In genomic region chr1:202484032-202484431, GRCh38 we compare ENCODE assay signal across 8 cellular contexts.
A peak's percentile ranks its signal among the peaks of the same experiment; 100 is the strongest.
DNase-seq lines count a peak whose midpoint lies in the region; ATAC-seq and TF ChIP-seq lines count a peak whose summit lies in the region.
"Not testable (repeated sequence)": the region's sequence is repeated elsewhere in the genome, so short reads cannot be mapped to it uniquely, and the experiment has no call there.

No MANE protein-coding gene starts in this region.

- H3K27me3 Mint-ChIP-seq in CD4-positive, alpha-beta memory T cell = not testable (repeated sequence)
- H3K27me3 Mint-ChIP-seq in activated CD4-positive, alpha-beta T cell treated with anti-CD3 and anti-CD28 coated beads, Interleukin-2, amount 10 ng/mL, durations not matched to agents 7 days and 5 days = peaks cover 13% of the 10 kb centered on the region
- peaks cover 35% of the 10 kb centered on the region for H3K27me3 Mint-ChIP-seq in stimulated activated memory B cell treated with anti-CD40 and anti-IgM and Interleukin-4, amounts not matched to agents 10 μg/mL and 1 μg/mL and 100 μg/mL, for 72 hours

- CTCF ChIA-PET in CD4-positive, alpha-beta memory T cell (lab: Charles Lee; ENCODE audit: partially characterized antibody) = interaction anchor here (1.5 kb wide), 1 partner anchor 236 kb away, joined by 4 read pairs; no protein-coding TSS in a partner anchor
- CTCF ChIA-PET in activated CD4-positive, alpha-beta T cell treated with anti-CD3 and anti-CD28 coated beads, Interleukin-2, amount 10 ng/mL, durations not matched to agents 7 days and 5 days (lab: Charles Lee) = not testable (repeated sequence)

- intact Hi-C loops in CD4-positive, alpha-beta memory T cell (cut with micrococcal nuclease); left ventricle myocardium inferior (cut with micrococcal nuclease): not testable (repeated sequence)

- H3K9ac ChIP-seq in HUES6 (ENCODE audit: low read length) = not testable (repeated sequence)

- peak overlapping the region in 6 of 8 donors; percentile 17 to 77 (median 63) for H3K4me3 Mint-ChIP-seq in CD4-positive, alpha-beta memory T cell
- peak overlapping the region; percentile 29 for H3K4me3 Mint-ChIP-seq in activated CD4-positive, alpha-beta T cell treated with anti-CD3 and anti-CD28 coated beads, Interleukin-2, amount 10 ng/mL, durations not matched to agents 7 days and 5 days
- peak overlapping the region; percentile 47 for H3K4me3 Mint-ChIP-seq in stimulated activated memory B cell treated with anti-CD40 and anti-IgM and Interleukin-4, amounts not matched to agents 10 μg/mL and 1 μg/mL and 100 μg/mL, for 72 hours

- POLR2A ChIA-PET in CD4-positive, alpha-beta memory T cell (lab: Charles Lee; ENCODE audit: partially characterized antibody); activated CD4-positive, alpha-beta T cell treated with anti-CD3 and anti-CD28 coated beads, Interleukin-2, amount 10 ng/mL, durations not matched to agents 7 days and 5 days (lab: Charles Lee): not testable (repeated sequence)

- peak; percentile 61 for ATAC-seq in GM19372 (IDR thresholded peaks at IDR 0.05; ENCODE audit: low read depth, unreplicated experiment)
- ATAC-seq in stimulated activated memory B cell treated with anti-CD40 and anti-IgM and Interleukin-4, amounts not matched to agents 10 μg/mL and 1 μg/mL and 100 μg/mL, for 72 hours = peak; percentile 74

- peak overlapping the region in 2 of 7 donors; percentile 6 to 33 for H3K27ac Mint-ChIP-seq in CD4-positive, alpha-beta memory T cell
- peak overlapping the region; percentile 38 for H3K27ac Mint-ChIP-seq in activated CD4-positive, alpha-beta T cell treated with anti-CD3 and anti-CD28 coated beads, Interleukin-2, amount 10 ng/mL, durations not matched to agents 7 days and 5 days
- H3K27ac Mint-ChIP-seq in stimulated activated memory B cell treated with anti-CD40 and anti-IgM and Interleukin-4, amounts not matched to agents 10 μg/mL and 1 μg/mL and 100 μg/mL, for 72 hours = not testable (repeated sequence)

- H3K4me1 ChIP-seq in CD4-positive, alpha-beta memory T cell (ENCODE audit: insufficient read depth, low read length) = peaks cover 24% of the 10 kb centered on the region
- H3K4me1 ChIP-seq in HUES6 (ENCODE audit: control insufficient read depth, insufficient read depth, low read length) = peaks cover 17% of the 10 kb centered on the region; the same call in 1 of the 2 replicates
- H3K4me1 ChIP-seq in left ventricle myocardium inferior = peaks cover 82% of the 10 kb centered on the region

- not testable (repeated sequence) for H3K27ac ChIP-seq in CD4-positive, alpha-beta memory T cell (ENCODE audit: low read depth, low read length)
- H3K27ac ChIP-seq in HUES6 (ENCODE audit: low read depth, low read length) = 0 out of 2 replicates have a peak overlapping the region, but pooled peaks have one; percentile 52
- peak overlapping the region; percentile 23 for H3K27ac ChIP-seq in left ventricle myocardium inferior (replicated peaks)

- H3K36me3 Mint-ChIP-seq in CD4-positive, alpha-beta memory T cell = peaks cover 14 to 36% of the 10 kb centered on the region in 2 donors
- H3K36me3 Mint-ChIP-seq in activated CD4-positive, alpha-beta T cell treated with anti-CD3 and anti-CD28 coated beads, Interleukin-2, amount 10 ng/mL, durations not matched to agents 7 days and 5 days (ENCODE audit: low read depth) = peaks cover 29% of the 10 kb centered on the region
- H3K36me3 Mint-ChIP-seq in stimulated activated memory B cell treated with anti-CD40 and anti-IgM and Interleukin-4, amounts not matched to agents 10 μg/mL and 1 μg/mL and 100 μg/mL, for 72 hours = peaks cover 20% of the 10 kb centered on the region

- not testable (repeated sequence) for TF ChIP-seq CTCF in left ventricle myocardium inferior (IDR thresholded peaks at IDR 0.05; ENCODE audit: borderline replicate concordance)

- DNase-seq in CD4-positive, alpha-beta memory T cell; activated CD4-positive, alpha-beta T cell treated with anti-CD3 and anti-CD28 coated beads, Interleukin-2, amount 10 ng/mL, durations not matched to agents 7 days and 5 days; left ventricle myocardium inferior: not testable (repeated sequence)
- DNase-seq in NCI-H2107 treated with DMSO at 0.1 percent for 48 hours (lab: John Stamatoyannopoulos, UW; ENCODE audit: unreplicated experiment) (peak; percentile 76), RPMI8226 (peak; percentile 66)

- H3K9me3 ChIP-seq in CD4-positive, alpha-beta memory T cell (ENCODE audit: control insufficient read depth in 1 of 2, low read length in 2 of 2); HUES6 (ENCODE audit: control insufficient read depth, insufficient read depth, low read depth, low read length); left ventricle myocardium inferior (replicated peaks): not testable (repeated sequence)

- peaks cover 22 to 56% (median 36%) of the 10 kb centered on the region in 4 donors for H3K4me1 Mint-ChIP-seq in CD4-positive, alpha-beta memory T cell
- peaks cover 47% of the 10 kb centered on the region for H3K4me1 Mint-ChIP-seq in activated CD4-positive, alpha-beta T cell treated with anti-CD3 and anti-CD28 coated beads, Interleukin-2, amount 10 ng/mL, durations not matched to agents 7 days and 5 days
- H3K4me1 Mint-ChIP-seq in stimulated activated memory B cell treated with anti-CD40 and anti-IgM and Interleukin-4, amounts not matched to agents 10 μg/mL and 1 μg/mL and 100 μg/mL, for 72 hours = peaks cover 50% of the 10 kb centered on the region

- not testable (repeated sequence) for H3K27me3 ChIP-seq in CD4-positive, alpha-beta memory T cell (ENCODE audit: insufficient read depth, low read length); HUES6 (ENCODE audit: control insufficient read depth, insufficient read depth, low read length); left ventricle myocardium inferior (ENCODE audit: low read depth)

- not testable (repeated sequence) for H3K36me3 ChIP-seq in CD4-positive, alpha-beta memory T cell (ENCODE audit: insufficient read depth, low read length); HUES6 (ENCODE audit: control insufficient read depth, insufficient read depth, low read length); left ventricle myocardium inferior

- not testable (repeated sequence) for H3K4me3 ChIP-seq in CD4-positive, alpha-beta memory T cell (ENCODE audit: low read length in 2 of 2); HUES6 (ENCODE audit: low read depth, low read length)
- H3K4me3 ChIP-seq in left ventricle myocardium inferior = peak overlapping the region; percentile 5

- not testable (repeated sequence) for H3K9me3 Mint-ChIP-seq in CD4-positive, alpha-beta memory T cell; stimulated activated memory B cell treated with anti-CD40 and anti-IgM and Interleukin-4, amounts not matched to agents 10 μg/mL and 1 μg/mL and 100 μg/mL, for 72 hours
- H3K9me3 Mint-ChIP-seq in activated CD4-positive, alpha-beta T cell treated with anti-CD3 and anti-CD28 coated beads, Interleukin-2, amount 10 ng/mL, durations not matched to agents 7 days and 5 days = peaks cover 10% of the 10 kb centered on the region
